ENCODE assay signal across 9 cellular contexts in the genomic region with DNA sequence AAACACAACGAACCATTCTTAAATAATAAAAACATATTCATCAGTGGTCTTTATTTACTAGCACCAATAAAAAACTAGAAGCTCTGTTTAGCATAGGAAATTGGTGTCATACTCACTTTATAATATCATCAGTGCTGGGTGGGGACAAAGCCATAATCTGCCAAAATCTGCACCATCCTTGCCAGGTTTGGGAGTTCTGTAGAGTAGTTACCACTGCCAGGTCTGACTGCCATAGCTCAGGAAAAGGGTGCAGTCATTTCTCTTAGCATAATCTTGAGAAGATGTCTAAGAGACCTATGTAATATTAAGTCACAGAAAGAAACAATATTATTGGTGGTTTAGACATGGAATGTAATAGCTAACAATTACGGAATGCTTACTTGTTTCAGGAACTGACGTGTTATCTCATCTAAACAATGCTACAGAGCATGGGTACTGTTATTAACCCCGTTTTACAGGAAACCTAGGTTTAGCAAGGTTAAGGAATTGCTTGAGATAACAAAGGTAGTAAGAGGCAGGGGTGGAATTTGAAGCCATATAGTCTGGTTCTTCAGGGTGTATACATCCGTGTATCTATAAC. TPM values are rescaled to one million over a fixed set of nuclear protein-coding genes. Genes with fewer than 3 reads are reported as not detected.
DNase-seq lines count a peak whose midpoint lies in the region; ATAC-seq and FAIRE-seq lines count a peak whose summit lies in the region.
"Had no signal": no experiment of that assay in that cellular context is flagged by ENCODE, and none has a peak within 500 bp of the region (broad histone marks: within the 10 kb centered on the region; RNA-seq: fewer than 3 reads in every experiment).

No MANE protein-coding gene starts in this region.

- H3K27me3 ChIP-seq in small intestine (ENCODE audit: control insufficient read depth in 2 of 2, insufficient read depth in 2 of 2, low read length in 2 of 2), result no peaks in the 10 kb centered on the region

- peaks cover 20% of the 10 kb centered on the region for H3K36me3 ChIP-seq in SK-N-MC (ENCODE audit: insufficient read depth, low read length)
- H3K36me3 ChIP-seq in small intestine (ENCODE audit: control insufficient read depth in 2 of 2, insufficient read depth in 2 of 2, low read length in 2 of 2), result peaks cover 0 to 4% of the 10 kb centered on the region in 2 donors

- no peaks in the 10 kb centered on the region for H3K27me3 Mint-ChIP-seq in activated naive CD4-positive, alpha-beta T cell treated with anti-CD3 and anti-CD28 coated beads, Interleukin-2, amount 10 ng/mL, durations not matched to agents 7 days and 5 days
- no peaks in the 10 kb centered on the region for H3K27me3 Mint-ChIP-seq in activated naive CD4-positive, alpha-beta T cell treated with anti-CD3 and anti-CD28 coated beads for 36 hours (ENCODE audit: low read depth)

- intact Hi-C loops in activated naive CD4-positive, alpha-beta T cell treated with anti-CD3 and anti-CD28 coated beads for 36 hours (cut with micrococcal nuclease), result loop anchor here (5.0 to 10.0 kb wide), 8 partner anchors 503 to 1858 kb away; a partner anchor contains a TSS

- CTCF ChIA-PET in activated naive CD4-positive, alpha-beta T cell treated with anti-CD3 and anti-CD28 coated beads, Interleukin-2, amount 10 ng/mL, durations not matched to agents 7 days and 5 days (lab: Charles Lee), result no interaction called here
- CTCF ChIA-PET in activated naive CD4-positive, alpha-beta T cell treated with anti-CD3 and anti-CD28 coated beads for 36 hours (lab: Charles Lee), result interaction anchor here (1.1 kb wide), 1 partner anchor 810 kb away, joined by 3 read pairs; no protein-coding TSS in a partner anchor

- H3K9me3 ChIP-seq in SK-N-MC (ENCODE audit: low read depth, low read length) (no peaks in the 10 kb centered on the region), small intestine (ENCODE audit: control insufficient read depth, low read depth) (no peaks in the 10 kb centered on the region)

- no peaks in the 10 kb centered on the region for H3K9me3 Mint-ChIP-seq in activated naive CD4-positive, alpha-beta T cell treated with anti-CD3 and anti-CD28 coated beads, Interleukin-2, amount 10 ng/mL, durations not matched to agents 7 days and 5 days
- no peaks in the 10 kb centered on the region for H3K9me3 Mint-ChIP-seq in activated naive CD4-positive, alpha-beta T cell treated with anti-CD3 and anti-CD28 coated beads for 36 hours

- no peak overlapping the region for H3K27ac ChIP-seq in SK-N-MC
- H3K27ac ChIP-seq in epithelial cell of prostate, result peak overlapping the region; percentile 88
- peak overlapping the region in 1 of 2 donors; percentile 38 for H3K27ac ChIP-seq in small intestine (ENCODE audit: low read depth in 1 of 2, low read length in 1 of 2)

- no peak for ATAC-seq in HG02938 (IDR thresholded peaks at IDR 0.05; ENCODE audit: unreplicated experiment)
- ATAC-seq in GM18867 (IDR thresholded peaks at IDR 0.05; ENCODE audit: unreplicated experiment), result no peak

- peaks cover 36% of the 10 kb centered on the region for H3K4me1 Mint-ChIP-seq in activated naive CD4-positive, alpha-beta T cell treated with anti-CD3 and anti-CD28 coated beads, Interleukin-2, amount 10 ng/mL, durations not matched to agents 7 days and 5 days
- H3K4me1 Mint-ChIP-seq in activated naive CD4-positive, alpha-beta T cell treated with anti-CD3 and anti-CD28 coated beads for 36 hours (ENCODE audit: low read depth), result peaks cover 28% of the 10 kb centered on the region

- H3K4me1 ChIP-seq in small intestine (ENCODE audit: control insufficient read depth in 2 of 2, insufficient read depth in 1 of 2, low read depth in 1 of 2, low read length in 1 of 2), result peaks cover 5 to 10% of the 10 kb centered on the region in 2 donors

- WGBS in small intestine, 3 donors, result 34 to 49% (median 45%) methylated on average over 5 of the region's 5 CpGs

- H3K36me3 Mint-ChIP-seq in activated naive CD4-positive, alpha-beta T cell treated with anti-CD3 and anti-CD28 coated beads, Interleukin-2, amount 10 ng/mL, durations not matched to agents 7 days and 5 days, result peaks cover 34% of the 10 kb centered on the region
- H3K36me3 Mint-ChIP-seq in activated naive CD4-positive, alpha-beta T cell treated with anti-CD3 and anti-CD28 coated beads for 36 hours (ENCODE audit: low read depth), result peaks cover 25% of the 10 kb centered on the region

- H3K4me3 Mint-ChIP-seq in activated naive CD4-positive, alpha-beta T cell treated with anti-CD3 and anti-CD28 coated beads, Interleukin-2, amount 10 ng/mL, durations not matched to agents 7 days and 5 days, result peak overlapping the region; percentile 38
- no peak overlapping the region for H3K4me3 Mint-ChIP-seq in activated naive CD4-positive, alpha-beta T cell treated with anti-CD3 and anti-CD28 coated beads for 36 hours

- no peak for DNase-seq in activated naive CD4-positive, alpha-beta T cell treated with anti-CD3 and anti-CD28 coated beads, Interleukin-2, amount 10 ng/mL, durations not matched to agents 7 days and 5 days
- DNase-seq in activated naive CD4-positive, alpha-beta T cell treated with anti-CD3 and anti-CD28 coated beads for 36 hours, result no peak
- no peak for DNase-seq in SK-N-MC (ENCODE audit: low read depth, low spot score)
- no peak for DNase-seq in epithelial cell of prostate (ENCODE audit: low read depth, low spot score)
- peak; percentile 12 for DNase-seq in small intestine
- DNase-seq in NCI-H1417 treated with DMSO at 0.1 percent for 48 hours (lab: John Stamatoyannopoulos, UW), result no peak
- DNase-seq: NCI-H526 had no signal

- FAIRE-seq in small intestine (lab: Jason Lieb, UNC), result no peak

- H3K9ac ChIP-seq in SK-N-MC (ENCODE audit: insufficient read length), result peak overlapping the region; percentile 91

- H3K4me3 ChIP-seq in SK-N-MC (peak overlapping the region; percentile 84; the same call in 1 of the 2 replicates), small intestine (ENCODE audit: low read depth in 1 of 2, low read length in 2 of 2) (no peak overlapping the region)

- H3K27ac Mint-ChIP-seq in activated naive CD4-positive, alpha-beta T cell treated with anti-CD3 and anti-CD28 coated beads, Interleukin-2, amount 10 ng/mL, durations not matched to agents 7 days and 5 days, result peak overlapping the region; percentile 28
- no peak overlapping the region for H3K27ac Mint-ChIP-seq in activated naive CD4-positive, alpha-beta T cell treated with anti-CD3 and anti-CD28 coated beads for 36 hours

RNA-seq across cellular contexts. Expression of a gene that starts 1.6 kb away (rescaled TPM):
- 10 to 100 TPM; 81.5 to 82.4 TPM for total RNA-seq in activated naive CD4-positive, alpha-beta T cell treated with anti-CD3 and anti-CD28 coated beads for 36 hours
- polyA plus RNA-seq in small intestine, result 10 to 100 TPM; 17.9 to 31.5 (median 22.4) TPM
